25 cellular contexts compared by ENCODE assay signal in the genomic region with DNA sequence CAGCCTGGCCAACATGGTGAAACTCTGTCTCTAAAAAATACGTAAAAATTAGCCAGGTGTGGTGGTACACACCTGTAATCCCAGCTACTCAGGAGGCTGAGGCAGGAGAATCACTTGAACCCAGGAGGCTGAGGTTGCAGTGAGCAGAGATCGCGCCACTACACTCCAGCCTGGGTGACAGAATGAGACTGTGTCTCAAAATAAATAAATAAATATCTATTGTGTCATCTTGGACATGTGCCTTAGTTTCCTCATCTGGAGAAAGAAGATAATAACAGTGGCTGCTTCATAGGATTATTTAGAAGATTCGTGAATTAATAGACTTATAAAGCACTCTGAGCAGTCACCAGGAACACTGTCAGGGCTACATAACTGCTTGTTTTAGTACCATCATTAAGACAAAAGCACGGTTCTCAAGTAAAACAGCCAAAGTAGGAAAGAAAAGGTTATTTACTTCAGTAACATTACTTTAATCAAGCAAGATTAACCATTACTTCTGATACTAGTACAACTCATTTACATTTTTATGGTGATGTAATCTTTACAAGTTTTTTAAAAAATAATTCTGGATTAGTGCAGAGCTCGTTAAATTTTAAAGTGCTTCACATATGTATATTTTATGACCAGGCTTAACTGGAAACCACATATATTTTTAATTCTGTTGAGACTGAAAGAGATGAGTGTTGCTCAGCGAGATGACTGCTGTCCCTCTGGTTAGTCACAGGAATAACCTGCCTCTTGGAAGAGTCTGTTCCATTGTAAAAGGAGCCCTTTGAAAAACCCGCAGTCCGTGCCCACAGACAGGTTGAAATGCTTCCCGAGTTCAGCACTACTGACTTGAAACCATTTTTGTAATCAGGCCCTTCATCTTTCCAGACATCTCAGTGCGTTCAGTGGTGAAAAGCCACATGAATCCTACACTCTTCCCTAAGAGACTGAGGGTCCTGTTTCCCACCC. TPM values are rescaled to one million over a fixed set of nuclear protein-coding genes. Genes with fewer than 3 reads are reported as not detected.
A peak's percentile ranks its signal among the peaks of the same experiment; 100 is the strongest.
DNase-seq lines count a peak whose midpoint lies in the region; ATAC-seq and TF ChIP-seq lines count a peak whose summit lies in the region.
"Had no signal": no experiment of that assay in that cellular context is flagged by ENCODE, and none has a peak within 500 bp of the region (broad histone marks: within the 10 kb centered on the region; RNA-seq: fewer than 3 reads in every experiment).

No MANE protein-coding gene starts in this region.

- H3K4me3 ChIP-seq in BLaER1 = no peak overlapping the region
- no peak overlapping the region for H3K4me3 ChIP-seq in H7 (ENCODE audit: insufficient read depth, low read depth, low read length)
- no peak overlapping the region for H3K4me3 ChIP-seq in psoas muscle
- H3K4me3 ChIP-seq: cardiac muscle cell, coronary artery, K562, MG63, skin epidermis, upper lobe of right lung had no signal

- H3K27ac ChIP-seq in BLaER1 (no peak overlapping the region), VCaP (peak overlapping the region; percentile 66), psoas muscle (peak overlapping the region; percentile 43)
- H3K27ac ChIP-seq: cardiac muscle cell, coronary artery, upper lobe of right lung had no signal

- intact Hi-C loops in psoas muscle (cut with DNase I) = no loop called here

- DNase-seq in H7 (peak; percentile 17), psoas muscle (no peak)
- no peak for DNase-seq in stimulated activated CD8-positive, alpha-beta memory T cell treated with anti-CD3 and anti-CD28 coated beads, Interleukin-4, amount 100 ng/mL, for 48 hours
- DNase-seq in activated T-cell treated with anti-CD3 and anti-CD28 coated beads, Interleukin-2, amount 50 U/mL, for 1 hour = no peak
- DNase-seq in activated naive CD4-positive, alpha-beta T cell (lab: John Stamatoyannopoulos, UW) = no peak
- DNase-seq: activated CD4-positive, alpha-beta T cell treated with anti-CD3 and anti-CD28 coated beads for 48 hours; AML-193; aorta; CD8-positive, alpha-beta T cell; effector CD8-positive, alpha-beta T cell; MG63; NCI-H1105; NCI-H187; NCI-H524 treated with DMSO at 0.1 percent for 48 hours; SIG-M5; stimulated activated naive CD8-positive, alpha-beta T cell treated with anti-CD3 and anti-CD28 coated beads, Interleukin-15, Interleukin-2, amounts not matched to agents 100 U/mL and 50 U/mL, for 24 hours; upper lobe of right lung had no signal

- no peak overlapping the region for H3K9ac ChIP-seq in BLaER1

- peaks cover 16% of the 10 kb centered on the region for H3K4me1 ChIP-seq in BLaER1
- H3K4me1 ChIP-seq in psoas muscle = peaks cover 44% of the 10 kb centered on the region
- H3K4me1 ChIP-seq: upper lobe of right lung had no signal

- peaks cover 54% of the 10 kb centered on the region for H4K20me1 ChIP-seq in BLaER1

- peak overlapping the region; percentile 21 for H3K4me2 ChIP-seq in BLaER1

- WGBS in psoas muscle, 3 donors = 67 to 83% (median 70%) methylated on average over 11 of the region's 11 CpGs

- ATAC-seq in psoas muscle (peak; percentile 60 to 82 (median 79)), HG02642 (IDR thresholded peaks at IDR 0.05; ENCODE audit: poor library complexity, unreplicated experiment) (no peak)
- ATAC-seq: CD8-positive, alpha-beta T cell; K562; Panc1; stimulated activated naive CD8-positive, alpha-beta T cell treated with anti-CD3 and anti-CD28 coated beads, Interleukin-15, Interleukin-2, amounts not matched to agents 100 U/mL and 50 U/mL, for 24 hours; upper lobe of right lung had no signal

- H3K27me3 ChIP-seq in BLaER1 = no peaks in the 10 kb centered on the region
- no peaks in the 10 kb centered on the region for H3K27me3 ChIP-seq in H7 (ENCODE audit: control insufficient read depth, insufficient read depth, low read length)
- H3K27me3 ChIP-seq in psoas muscle (ENCODE audit: insufficient read depth in 3 of 3, low read length in 2 of 3) = no peaks in the 10 kb centered on the region
- H3K27me3 ChIP-seq: cardiac muscle cell, MG63, upper lobe of right lung had no signal

- H3K36me3 ChIP-seq in BLaER1 (peaks cover 14% of the 10 kb centered on the region), H7 (replicated peaks; ENCODE audit: control insufficient read depth, insufficient read depth, low read length) (no peaks in the 10 kb centered on the region), psoas muscle (ENCODE audit: insufficient read depth in 1 of 2, low read depth in 1 of 2) (no peaks in the 10 kb centered on the region)
- H3K36me3 ChIP-seq: cardiac muscle cell, MG63, upper lobe of right lung had no signal

- H3K9me3 ChIP-seq in BLaER1 = peaks cover 10% of the 10 kb centered on the region
- no peaks in the 10 kb centered on the region for H3K9me3 ChIP-seq in psoas muscle
- H3K9me3 ChIP-seq: upper lobe of right lung had no signal

- TF ChIP-seq CTCF in VCaP (conservative IDR thresholded peaks at IDR 0.05) (no peak), psoas muscle (IDR thresholded peaks at IDR 0.05) (no peak)

RNA-seq across cellular contexts. Expression of gene ANKH, which starts 36.7 kb away (rescaled TPM):
- total RNA-seq in H7 (2014; rRNA removed; shearing (Covaris generic)) = 1.6 and 6.5 TPM in 2 replicates
- 10 to 100 TPM; 63.0 to 92.8 (median 76.8) TPM for total RNA-seq in psoas muscle
- 10 to 100 TPM; 24.0 to 60.6 (median 37.8) TPM for polyA plus RNA-seq in psoas muscle
